In the genomic region with DNA sequence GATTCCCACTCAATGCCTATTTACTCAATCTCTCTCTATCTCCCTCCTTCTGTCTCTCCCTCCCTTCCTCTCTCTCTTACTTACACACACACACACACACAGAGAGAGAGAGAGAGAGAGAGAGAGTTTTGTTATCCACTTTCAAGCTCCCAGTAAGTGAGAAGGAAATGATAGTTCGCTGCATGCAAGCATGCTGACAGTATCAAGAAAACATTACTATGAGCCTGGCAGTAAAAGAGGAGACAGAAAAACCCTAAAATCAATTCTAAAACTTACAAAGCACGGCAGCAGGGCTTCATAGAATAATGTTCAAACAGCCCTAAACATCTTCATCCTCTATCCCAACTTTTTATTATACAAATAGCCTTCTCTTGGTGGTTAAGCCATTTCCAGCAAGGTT, we compare ENCODE assay signal across 16 cellular contexts.
A peak's percentile ranks its signal among the peaks of the same experiment; 100 is the strongest.
DNase-seq lines count a peak whose midpoint lies in the region; ATAC-seq, FAIRE-seq and TF ChIP-seq lines count a peak whose summit lies in the region.
"Had no signal": no experiment of that assay in that cellular context is flagged by ENCODE, and none has a peak within 500 bp of the region (broad histone marks: within the 10 kb centered on the region; RNA-seq: fewer than 3 reads in every experiment).

No MANE protein-coding gene starts in this region.

- H3K36me3 Mint-ChIP-seq in activated T-cell treated with anti-CD3 and anti-CD28 coated beads, Interleukin-2, amount 50 U/mL, for 24 hours (ENCODE audit: low read depth): no peaks in the 10 kb centered on the region
- H3K36me3 Mint-ChIP-seq in WTC11: no peaks in the 10 kb centered on the region

- H3K9me3 ChIP-seq in endothelial cell of umbilical vein (replicated peaks; ENCODE audit: control insufficient read depth, insufficient read depth, low read length) (no peaks in the 10 kb centered on the region), colonic mucosa (no peaks in the 10 kb centered on the region)
- H3K9me3 ChIP-seq: esophagus muscularis mucosa, lower lobe of right lung, thoracic aorta had no signal

- H2AFZ ChIP-seq in endothelial cell of umbilical vein (ENCODE audit: low read depth, low read length): peak overlapping the region; percentile 63

- H3K27ac ChIP-seq in endothelial cell of umbilical vein (ENCODE audit: insufficient read depth, low read depth, low read length) (no peak overlapping the region), colonic mucosa (no peak overlapping the region)
- H3K27ac ChIP-seq: esophagus muscularis mucosa, lower lobe of right lung, thoracic aorta had no signal

- H3K27ac Mint-ChIP-seq in activated T-cell treated with anti-CD3 and anti-CD28 coated beads, Interleukin-2, amount 50 U/mL, for 24 hours: peak overlapping the region; percentile 90
- peak overlapping the region; percentile 55 for H3K27ac Mint-ChIP-seq in WTC11

- peak overlapping the region; percentile 60 for H3K4me3 Mint-ChIP-seq in activated T-cell treated with anti-CD3 and anti-CD28 coated beads, Interleukin-2, amount 50 U/mL, for 24 hours
- H3K4me3 Mint-ChIP-seq in WTC11: no peak overlapping the region

- TF ChIP-seq POLR2A in endothelial cell of umbilical vein (IDR thresholded peaks at IDR 0.05; ENCODE audit: low read depth, low read length): no peak

- FAIRE-seq in endothelial cell of umbilical vein (lab: Jason Lieb, UNC): no peak

- no peak overlapping the region for H3K4me2 ChIP-seq in endothelial cell of umbilical vein (ENCODE audit: insufficient read depth, low read length)

- H3K4me1 Mint-ChIP-seq in activated T-cell treated with anti-CD3 and anti-CD28 coated beads, Interleukin-2, amount 50 U/mL, for 24 hours (ENCODE audit: low read depth): peaks cover 81% of the 10 kb centered on the region
- H3K4me1 Mint-ChIP-seq in WTC11: peaks cover 51% of the 10 kb centered on the region

- no peak for DNase-seq in activated T-cell treated with anti-CD3 and anti-CD28 coated beads, Interleukin-2, amount 50 U/mL, for 24 hours
- no peak for DNase-seq in activated T-cell treated with anti-CD3 and anti-CD28 coated beads for 4 hours
- DNase-seq in WTC11 (ENCODE audit: low spot score): no peak
- DNase-seq in endothelial cell of umbilical vein (ENCODE audit: low read depth, low spot score): peak; percentile 58
- DNase-seq in sciatic nerve (ENCODE audit: low spot score): no peak
- no peak for DNase-seq in stimulated activated CD8-positive, alpha-beta memory T cell treated with anti-CD3 and anti-CD28 coated beads, Interleukin-4, amount 100 ng/mL, for 48 hours
- DNase-seq in colonic mucosa: no peak
- DNase-seq: cortex of kidney, IMR-90, lower lobe of right lung, NCI-H1092 treated with DMSO at 0.1 percent for 48 hours, NCI-H2227 treated with DMSO at 0.1 percent for 48 hours, nucleus accumbens had no signal

- intact Hi-C loops in endothelial cell of umbilical vein (cut with micrococcal nuclease): no loop called here
- intact Hi-C loops in sciatic nerve (cut with DNase I): no loop called here
- intact Hi-C loops in colonic mucosa (cut with DNase I): no loop called here

- TF ChIP-seq CTCF in WTC11 (IDR thresholded peaks at IDR 0.05): no peak
- no peak for TF ChIP-seq CTCF in endothelial cell of umbilical vein (IDR thresholded peaks at IDR 0.05; ENCODE audit: extremely low read depth in 1 of 2, insufficient read depth in 1 of 2, low read depth in 1 of 2, low read length in 2 of 2)
- TF ChIP-seq CTCF in colonic mucosa (IDR thresholded peaks at IDR 0.05): no peak

- H3K36me3 ChIP-seq in endothelial cell of umbilical vein (ENCODE audit: control insufficient read depth in 2 of 2, extremely low read depth in 1 of 2, insufficient read depth in 2 of 2, low read length in 2 of 2): no peaks in the 10 kb centered on the region
- no peaks in the 10 kb centered on the region for H3K36me3 ChIP-seq in colonic mucosa
- H3K36me3 ChIP-seq: esophagus muscularis mucosa, lower lobe of right lung, thoracic aorta had no signal

- POLR2A ChIA-PET in WTC11 (lab: Charles Lee): no interaction called here
- POLR2A ChIA-PET in endothelial cell of umbilical vein (lab: Charles Lee): no interaction called here

- BruUV-seq in endothelial cell of umbilical vein (replicated peaks; lab: Mats Ljungman, UMichigan): no TSS peak

- H3K27me3 ChIP-seq in endothelial cell of umbilical vein (ENCODE audit: control insufficient read depth in 2 of 2, insufficient read depth in 2 of 2, low read length in 2 of 2): no peaks in the 10 kb centered on the region
- H3K27me3 ChIP-seq in colonic mucosa: no peaks in the 10 kb centered on the region
- H3K27me3 ChIP-seq: esophagus muscularis mucosa had no signal

- ATAC-seq in WTC11: no peak
- peak; percentile 62 for ATAC-seq in sciatic nerve
- no peak for ATAC-seq in GM21786 (IDR thresholded peaks at IDR 0.05; ENCODE audit: unreplicated experiment)
- ATAC-seq: lower lobe of right lung had no signal

- CTCF ChIA-PET in WTC11 (lab: Charles Lee): no interaction called here
- CTCF ChIA-PET in endothelial cell of umbilical vein (lab: Charles Lee): no interaction called here

- H3K9me3 Mint-ChIP-seq in activated T-cell treated with anti-CD3 and anti-CD28 coated beads, Interleukin-2, amount 50 U/mL, for 24 hours: no peaks in the 10 kb centered on the region
- no peaks in the 10 kb centered on the region for H3K9me3 Mint-ChIP-seq in WTC11

- H3K4me1 ChIP-seq in endothelial cell of umbilical vein (ENCODE audit: control insufficient read depth, extremely low read depth, insufficient read depth, low read length): peaks cover 8% of the 10 kb centered on the region
- H3K4me1 ChIP-seq in colonic mucosa: no peaks in the 10 kb centered on the region

- H3K9me1 ChIP-seq in endothelial cell of umbilical vein (replicated peaks; ENCODE audit: control insufficient read depth, extremely low read depth, insufficient read depth, low read length): no peaks in the 10 kb centered on the region

- H4K20me1 ChIP-seq in endothelial cell of umbilical vein (replicated peaks; ENCODE audit: control insufficient read depth, extremely low read depth, insufficient read depth, low read length): no peaks in the 10 kb centered on the region

- no peak overlapping the region for H3K4me3 ChIP-seq in endothelial cell of umbilical vein (replicated peaks in 1 of 3; ENCODE audit: insufficient read depth in 1 of 3, low read depth in 1 of 3, low read length in 3 of 3)
- no peak overlapping the region for H3K4me3 ChIP-seq in colonic mucosa
- H3K4me3 ChIP-seq: esophagus muscularis mucosa, lower lobe of right lung, thoracic aorta had no signal

- H3K9ac ChIP-seq in endothelial cell of umbilical vein (replicated peaks; ENCODE audit: extremely low read depth, insufficient read depth, low read length): no peak overlapping the region
- no peak overlapping the region for H3K9ac ChIP-seq in colonic mucosa (ENCODE audit: low read depth in 2 of 2, low read length in 2 of 2)

- H3K27me3 Mint-ChIP-seq in activated T-cell treated with anti-CD3 and anti-CD28 coated beads, Interleukin-2, amount 50 U/mL, for 24 hours: no peaks in the 10 kb centered on the region
- H3K27me3 Mint-ChIP-seq in WTC11 (ENCODE audit: low read depth): no peaks in the 10 kb centered on the region

- no peaks in the 10 kb centered on the region for H3K79me2 ChIP-seq in endothelial cell of umbilical vein (ENCODE audit: control insufficient read depth, insufficient read depth, low read length)

- dilution Hi-C loops in endothelial cell of umbilical vein (cut with MboI; ENCODE audit: extremely low pct_ligation_motif_present, low sequenced_read_pairs): no loop called here

TF ChIP-seq in WTC11, 78 proteins besides CTCF, POLR2A, EP300 and RAD21 (continues in another document):
- TF ChIP-seq ZNF219 (CRISPR knock-in tag; IDR thresholded peaks at IDR 0.05; ENCODE audit: borderline replicate concordance) (no peak), TEAD1 (CRISPR knock-in tag; IDR thresholded peaks at IDR 0.05) (no peak), ZNF423 (CRISPR knock-in tag; IDR thresholded peaks at IDR 0.05) (no peak)
- TF ChIP-seq, protein P1, sequence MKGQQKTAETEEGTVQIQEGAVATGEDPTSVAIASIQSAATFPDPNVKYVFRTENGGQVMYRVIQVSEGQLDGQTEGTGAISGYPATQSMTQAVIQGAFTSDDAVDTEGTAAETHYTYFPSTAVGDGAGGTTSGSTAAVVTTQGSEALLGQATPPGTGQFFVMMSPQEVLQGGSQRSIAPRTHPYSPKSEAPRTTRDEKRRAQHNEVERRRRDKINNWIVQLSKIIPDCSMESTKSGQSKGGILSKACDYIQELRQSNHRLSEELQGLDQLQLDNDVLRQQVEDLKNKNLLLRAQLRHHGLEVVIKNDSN (CRISPR knock-in tag; IDR thresholded peaks at IDR 0.05): no peak

TF ChIP-seq in endothelial cell of umbilical vein, 7 proteins besides CTCF, POLR2A, EP300 and RAD21:
- TF ChIP-seq, protein P2, sequence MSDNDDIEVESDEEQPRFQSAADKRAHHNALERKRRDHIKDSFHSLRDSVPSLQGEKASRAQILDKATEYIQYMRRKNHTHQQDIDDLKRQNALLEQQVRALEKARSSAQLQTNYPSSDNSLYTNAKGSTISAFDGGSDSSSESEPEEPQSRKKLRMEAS (IDR thresholded peaks at IDR 0.05; ENCODE audit: insufficient read depth, insufficient read length): no peak
- TF ChIP-seq EZH2 (IDR thresholded peaks at IDR 0.05; ENCODE audit: borderline replicate concordance, low read depth, low read length, severe bottlenecking) (no peak), GATA2 (IDR thresholded peaks at IDR 0.05; ENCODE audit: insufficient read depth, insufficient read length, low read depth, low read length) (no peak), JUN (IDR thresholded peaks at IDR 0.05; ENCODE audit: borderline replicate concordance, insufficient read depth, insufficient read length, low read depth) (no peak), POLR2AphosphoS5 (IDR thresholded peaks at IDR 0.05; ENCODE audit: insufficient read depth, low read depth, low read length) (no peak), MYC (IDR thresholded peaks at IDR 0.05; ENCODE audit: low read depth, low read length) (no peak), FOS (IDR thresholded peaks at IDR 0.05; ENCODE audit: borderline replicate concordance, insufficient read depth, low read length) (no peak)
